In the genomic region with DNA sequence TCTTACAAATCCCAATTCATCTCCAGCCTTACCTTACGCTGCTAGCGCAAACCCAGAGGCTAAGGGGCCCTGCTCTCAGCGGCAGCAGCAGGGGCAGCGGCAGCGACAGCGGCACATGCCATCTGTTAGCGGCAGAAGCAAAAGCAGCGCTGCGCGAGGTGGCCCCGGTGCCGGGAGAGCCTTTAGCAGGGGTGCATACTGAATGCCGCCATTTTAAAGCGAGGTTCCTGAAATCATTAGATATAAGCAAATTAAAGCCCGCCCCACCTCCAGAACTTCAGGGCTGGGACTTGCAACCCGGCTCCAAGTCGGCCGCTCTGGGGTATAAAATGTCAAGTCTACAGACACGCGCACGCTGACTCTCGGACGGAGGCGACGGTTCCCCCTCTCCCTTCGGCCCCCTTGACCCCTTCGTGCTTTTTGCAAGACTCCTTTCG, we compare ENCODE assay signal across 8 cellular contexts. TPM values are rescaled to one million over a fixed set of nuclear protein-coding genes. Genes with fewer than 3 reads are reported as not detected.
DNase-seq lines count a peak whose midpoint lies in the region; ATAC-seq and TF ChIP-seq lines count a peak whose summit lies in the region.

Gene MBNL3 (minus strand): TSS at position 220 of the 437 bp plus-strand sequence. CDS start 49,427 bp downstream, outside the sequence.

- peak; percentile 21 for ATAC-seq in GM18861 (IDR thresholded peaks at IDR 0.05; ENCODE audit: unreplicated experiment)
- ATAC-seq in HG03025 (IDR thresholded peaks at IDR 0.05; ENCODE audit: low FRiP score, unreplicated experiment), result peak; percentile 37
- peak; percentile 54 for ATAC-seq in left lobe of liver

- TF ChIP-seq CTCF in chondrocyte (IDR thresholded peaks at IDR 0.05), result no peak

- H3K27ac Mint-ChIP-seq in chondrocyte (ENCODE audit: unreplicated experiment), result peak within 1 kb of the TSS; percentile 79

- peak within 1 kb of the TSS; percentile 92 for H3K4me3 Mint-ChIP-seq in chondrocyte (ENCODE audit: unreplicated experiment)

- H3K9me3 Mint-ChIP-seq in chondrocyte (ENCODE audit: low read depth), result no peaks in the 10 kb centered on the region

- no peaks in the 10 kb centered on the region for H3K36me3 Mint-ChIP-seq in chondrocyte (ENCODE audit: low read depth)

- peak; percentile 81 for DNase-seq in NCI-H2171 treated with DMSO at 0.1 percent for 48 hours (lab: John Stamatoyannopoulos, UW)
- DNase-seq in activated CD4-positive, CD25-positive, alpha-beta regulatory T cell (lab: John Stamatoyannopoulos, UW), result peak; percentile 8 to 45 (median 27)
- peak; percentile 80 for DNase-seq in chondrocyte (ENCODE audit: low spot score)
- peak; percentile 60 for DNase-seq in left lobe of liver (ENCODE audit: low spot score)
- peak; percentile 56 for DNase-seq in stimulated activated CD4-positive, alpha-beta T cell treated with anti-CD3 and anti-CD28 coated beads, Interleukin-4, amount 100 ng/mL, for 1 hour
- no peak for DNase-seq in cortex of kidney (lab: John Stamatoyannopoulos, UW)

- H3K27me3 Mint-ChIP-seq in chondrocyte (ENCODE audit: low read depth), result peaks cover 10% of the 10 kb centered on the region

- H3K4me1 Mint-ChIP-seq in chondrocyte (ENCODE audit: low read depth), result peaks cover 12% of the 10 kb centered on the region

RNA-seq across cellular contexts. Expression of gene MBNL3, which starts in this region (rescaled TPM):
- total RNA-seq in chondrocyte, result 3.8 to 7.5 TPM (median 4.5 TPM) in 3 replicates
- 93.4 TPM for total RNA-seq in left lobe of liver

Comparison
In these comparisons a context has a peak if more than half of its experiments do, and no peak if none do; other contexts are left out.
1. RNA of gene MBNL3 (total RNA-seq): 93.4 TPM in left lobe of liver (single experiment); 3.8 to 7.5 TPM in chondrocyte; every median in the first group is over 10 times any median in the second.
2. Peak in every context shown above with its lines, with median percentiles within 50 percentile points of each other: ATAC-seq.